ENCODE assay signal across 1 cellular context in the genomic region with DNA sequence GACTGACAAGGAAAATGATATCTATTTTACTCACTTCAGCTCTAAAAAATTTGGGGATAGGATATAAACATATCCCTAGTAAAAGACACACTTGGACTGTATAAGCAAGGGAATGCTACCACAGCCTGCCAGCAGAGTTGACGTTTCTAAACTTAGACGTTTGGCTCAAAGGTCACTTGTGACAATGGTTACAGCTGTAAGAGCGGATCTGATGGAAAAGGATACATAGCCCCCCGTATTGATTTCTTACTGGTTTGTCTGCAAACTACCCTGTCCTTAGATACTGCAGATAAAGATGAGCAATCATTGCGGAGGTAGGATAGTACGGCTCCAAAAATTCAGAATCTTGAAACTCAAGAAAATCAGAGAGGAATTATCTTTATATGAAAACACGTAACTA.
A peak's percentile ranks its signal among the peaks of the same experiment; 100 is the strongest.
TF ChIP-seq lines count a peak whose summit lies in the region.

No MANE protein-coding gene starts in this region.

TF ChIP-seq in HepG2, 621 proteins besides CTCF, POLR2A, EP300 and RAD21 (continued from another document):
- TF ChIP-seq, protein P1, sequence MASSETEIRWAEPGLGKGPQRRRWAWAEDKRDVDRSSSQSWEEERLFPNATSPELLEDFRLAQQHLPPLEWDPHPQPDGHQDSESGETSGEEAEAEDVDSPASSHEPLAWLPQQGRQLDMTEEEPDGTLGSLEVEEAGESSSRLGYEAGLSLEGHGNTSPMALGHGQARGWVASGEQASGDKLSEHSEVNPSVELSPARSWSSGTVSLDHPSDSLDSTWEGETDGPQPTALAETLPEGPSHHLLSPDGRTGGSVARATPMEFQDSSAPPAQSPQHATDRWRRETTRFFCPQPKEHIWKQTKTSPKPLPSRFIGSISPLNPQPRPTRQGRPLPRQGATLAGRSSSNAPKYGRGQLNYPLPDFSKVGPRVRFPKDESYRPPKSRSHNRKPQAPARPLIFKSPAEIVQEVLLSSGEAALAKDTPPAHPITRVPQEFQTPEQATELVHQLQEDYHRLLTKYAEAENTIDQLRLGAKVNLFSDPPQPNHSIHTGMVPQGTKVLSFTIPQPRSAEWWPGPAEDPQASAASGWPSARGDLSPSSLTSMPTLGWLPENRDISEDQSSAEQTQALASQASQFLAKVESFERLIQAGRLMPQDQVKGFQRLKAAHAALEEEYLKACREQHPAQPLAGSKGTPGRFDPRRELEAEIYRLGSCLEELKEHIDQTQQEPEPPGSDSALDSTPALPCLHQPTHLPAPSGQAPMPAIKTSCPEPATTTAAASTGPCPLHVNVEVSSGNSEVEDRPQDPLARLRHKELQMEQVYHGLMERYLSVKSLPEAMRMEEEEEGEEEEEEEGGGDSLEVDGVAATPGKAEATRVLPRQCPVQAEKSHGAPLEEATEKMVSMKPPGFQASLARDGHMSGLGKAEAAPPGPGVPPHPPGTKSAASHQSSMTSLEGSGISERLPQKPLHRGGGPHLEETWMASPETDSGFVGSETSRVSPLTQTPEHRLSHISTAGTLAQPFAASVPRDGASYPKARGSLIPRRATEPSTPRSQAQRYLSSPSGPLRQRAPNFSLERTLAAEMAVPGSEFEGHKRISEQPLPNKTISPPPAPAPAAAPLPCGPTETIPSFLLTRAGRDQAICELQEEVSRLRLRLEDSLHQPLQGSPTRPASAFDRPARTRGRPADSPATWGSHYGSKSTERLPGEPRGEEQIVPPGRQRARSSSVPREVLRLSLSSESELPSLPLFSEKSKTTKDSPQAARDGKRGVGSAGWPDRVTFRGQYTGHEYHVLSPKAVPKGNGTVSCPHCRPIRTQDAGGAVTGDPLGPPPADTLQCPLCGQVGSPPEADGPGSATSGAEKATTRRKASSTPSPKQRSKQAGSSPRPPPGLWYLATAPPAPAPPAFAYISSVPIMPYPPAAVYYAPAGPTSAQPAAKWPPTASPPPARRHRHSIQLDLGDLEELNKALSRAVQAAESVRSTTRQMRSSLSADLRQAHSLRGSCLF (CRISPR knock-in tag; IDR thresholded peaks at IDR 0.05; ENCODE audit: borderline replicate concordance): no peak
- TF ChIP-seq, protein P2, sequence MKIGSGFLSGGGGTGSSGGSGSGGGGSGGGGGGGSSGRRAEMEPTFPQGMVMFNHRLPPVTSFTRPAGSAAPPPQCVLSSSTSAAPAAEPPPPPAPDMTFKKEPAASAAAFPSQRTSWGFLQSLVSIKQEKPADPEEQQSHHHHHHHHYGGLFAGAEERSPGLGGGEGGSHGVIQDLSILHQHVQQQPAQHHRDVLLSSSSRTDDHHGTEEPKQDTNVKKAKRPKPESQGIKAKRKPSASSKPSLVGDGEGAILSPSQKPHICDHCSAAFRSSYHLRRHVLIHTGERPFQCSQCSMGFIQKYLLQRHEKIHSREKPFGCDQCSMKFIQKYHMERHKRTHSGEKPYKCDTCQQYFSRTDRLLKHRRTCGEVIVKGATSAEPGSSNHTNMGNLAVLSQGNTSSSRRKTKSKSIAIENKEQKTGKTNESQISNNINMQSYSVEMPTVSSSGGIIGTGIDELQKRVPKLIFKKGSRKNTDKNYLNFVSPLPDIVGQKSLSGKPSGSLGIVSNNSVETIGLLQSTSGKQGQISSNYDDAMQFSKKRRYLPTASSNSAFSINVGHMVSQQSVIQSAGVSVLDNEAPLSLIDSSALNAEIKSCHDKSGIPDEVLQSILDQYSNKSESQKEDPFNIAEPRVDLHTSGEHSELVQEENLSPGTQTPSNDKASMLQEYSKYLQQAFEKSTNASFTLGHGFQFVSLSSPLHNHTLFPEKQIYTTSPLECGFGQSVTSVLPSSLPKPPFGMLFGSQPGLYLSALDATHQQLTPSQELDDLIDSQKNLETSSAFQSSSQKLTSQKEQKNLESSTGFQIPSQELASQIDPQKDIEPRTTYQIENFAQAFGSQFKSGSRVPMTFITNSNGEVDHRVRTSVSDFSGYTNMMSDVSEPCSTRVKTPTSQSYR (CRISPR knock-in tag; IDR thresholded peaks at IDR 0.05; ENCODE audit: borderline replicate concordance): no peak; the same call in 1 of the 2 replicates
- TF ChIP-seq, protein P3, sequence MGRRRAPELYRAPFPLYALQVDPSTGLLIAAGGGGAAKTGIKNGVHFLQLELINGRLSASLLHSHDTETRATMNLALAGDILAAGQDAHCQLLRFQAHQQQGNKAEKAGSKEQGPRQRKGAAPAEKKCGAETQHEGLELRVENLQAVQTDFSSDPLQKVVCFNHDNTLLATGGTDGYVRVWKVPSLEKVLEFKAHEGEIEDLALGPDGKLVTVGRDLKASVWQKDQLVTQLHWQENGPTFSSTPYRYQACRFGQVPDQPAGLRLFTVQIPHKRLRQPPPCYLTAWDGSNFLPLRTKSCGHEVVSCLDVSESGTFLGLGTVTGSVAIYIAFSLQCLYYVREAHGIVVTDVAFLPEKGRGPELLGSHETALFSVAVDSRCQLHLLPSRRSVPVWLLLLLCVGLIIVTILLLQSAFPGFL (CRISPR knock-in tag; IDR thresholded peaks at IDR 0.05): no peak
- TF ChIP-seq SIN3B (IDR thresholded peaks at IDR 0.05; ENCODE audit: low read length) (no peak), CHCHD3 (CRISPR knock-in tag; IDR thresholded peaks at IDR 0.05) (no peak), TGIF2 (CRISPR knock-in tag; IDR thresholded peaks at IDR 0.05) (peak; percentile 56; the same call in 1 of the 2 replicates), GTF3A (CRISPR knock-in tag; conservative IDR thresholded peaks at IDR 0.05) (no peak), NFIC (IDR thresholded peaks at IDR 0.05; ENCODE audit: low read length) (peak; percentile 84; the same call in 1 of the 2 replicates), ZNF12 (CRISPR knock-in tag; IDR thresholded peaks at IDR 0.05) (peak; percentile 94)
- TF ChIP-seq, protein P4, sequence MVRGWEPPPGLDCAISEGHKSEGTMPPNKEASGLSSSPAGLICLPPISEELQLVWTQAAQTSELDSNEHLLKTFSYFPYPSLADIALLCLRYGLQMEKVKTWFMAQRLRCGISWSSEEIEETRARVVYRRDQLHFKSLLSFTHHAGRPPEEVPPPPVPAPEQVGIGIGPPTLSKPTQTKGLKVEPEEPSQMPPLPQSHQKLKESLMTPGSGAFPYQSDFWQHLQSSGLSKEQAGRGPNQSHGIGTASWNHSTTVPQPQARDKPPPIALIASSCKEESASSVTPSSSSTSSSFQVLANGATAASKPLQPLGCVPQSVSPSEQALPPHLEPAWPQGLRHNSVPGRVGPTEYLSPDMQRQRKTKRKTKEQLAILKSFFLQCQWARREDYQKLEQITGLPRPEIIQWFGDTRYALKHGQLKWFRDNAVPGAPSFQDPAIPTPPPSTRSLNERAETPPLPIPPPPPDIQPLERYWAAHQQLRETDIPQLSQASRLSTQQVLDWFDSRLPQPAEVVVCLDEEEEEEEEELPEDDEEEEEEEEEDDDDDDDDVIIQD (CRISPR knock-in tag; IDR thresholded peaks at IDR 0.05; ENCODE audit: low read depth): peak; percentile 88
